ENCODE assay signal across 21 cellular contexts in genomic region chr6:134937426-134937825, GRCh38. TPM values are rescaled to one million over a fixed set of nuclear protein-coding genes. Genes with fewer than 3 reads are reported as not detected.
A peak's percentile ranks its signal among the peaks of the same experiment; 100 is the strongest.
DNase-seq lines count a peak whose midpoint lies in the region; ATAC-seq and TF ChIP-seq lines count a peak whose summit lies in the region.
"Had no signal": no experiment of that assay in that cellular context is flagged by ENCODE, and none has a peak within 500 bp of the region (broad histone marks: within the 10 kb centered on the region; RNA-seq: fewer than 3 reads in every experiment).

No MANE protein-coding gene starts in this region.

- peak overlapping the region; percentile 15 for H3K4me3 ChIP-seq in WI38 (ENCODE audit: low read depth, low read length)
- H3K4me3 ChIP-seq in smooth muscle cell = no peak overlapping the region
- H3K4me3 ChIP-seq: heart left ventricle, lung, psoas muscle had no signal

- no peaks in the 10 kb centered on the region for H3F3A ChIP-seq in smooth muscle cell (ENCODE audit: low read depth)

- ATAC-seq in HG03095 (IDR thresholded peaks at IDR 0.05; ENCODE audit: unreplicated experiment) = no peak
- ATAC-seq: heart left ventricle; natural killer cell treated with Interleukin-12 subunit alpha and Interleukin-12 subunit beta and Interleukin-15 and Interleukin-18, amount 100 ng/mL, for 72 hours had no signal

- H3K4me1 Mint-ChIP-seq in immature natural killer cell = no peaks in the 10 kb centered on the region

- CTCF ChIA-PET in HEK293T (lab: Yijun Ruan, JAX) = no interaction called here

- DNase-seq in GM03348 (ENCODE audit: low spot score) (peak; percentile 36), hepatic stellate cell (ENCODE audit: low spot score) (peak; percentile 25), smooth muscle cell (lab: John Stamatoyannopoulos, UW; ENCODE audit: unreplicated experiment) (no peak), HEK293T (ENCODE audit: extremely low spot score) (no peak), medulla oblongata (ENCODE audit: extremely low spot score) (no peak), immature natural killer cell (no peak)
- DNase-seq: activated B cell treated with CpG ODN at 0.5 μM for 24 hours; activated CD8-positive, alpha-beta memory T cell treated with anti-CD3 and anti-CD28 coated beads for 24 hours; erythroblast; heart left ventricle; NCI-H1436; psoas muscle; SHP77 had no signal

- H2AFZ ChIP-seq in smooth muscle cell (ENCODE audit: low read depth) = no peak overlapping the region

- no peak overlapping the region for H3K27ac Mint-ChIP-seq in immature natural killer cell
- H3K27ac Mint-ChIP-seq: activated B cell treated with CpG ODN at 0.5 μM for 24 hours; activated naive CD8-positive, alpha-beta T cell; activated T-helper 1 cell treated with anti-CD3 and anti-CD28 coated beads, Interleukin-12 subunit alpha, Interleukin-12 subunit beta, Interleukin-2, Interleukin-4 antibody, amounts not matched to agents 30 ng/mL and 10 ng/mL and 1 ng/mL, durations not matched to agents 14 hours and 24 hours and 36 hours; natural killer cell treated with Interleukin-12 subunit alpha and Interleukin-12 subunit beta and Interleukin-15 and Interleukin-18, amount 100 ng/mL, for 72 hours had no signal

- 86% methylated on average over 5 of the region's 5 CpGs for WGBS in smooth muscle cell (ENCODE audit: low lambda C conversion rate)

- no peaks in the 10 kb centered on the region for H3K4me1 ChIP-seq in smooth muscle cell (ENCODE audit: low read depth)
- H3K4me1 ChIP-seq: heart left ventricle, psoas muscle had no signal

- H3K27ac ChIP-seq in smooth muscle cell (ENCODE audit: low read depth) = no peak overlapping the region
- H3K27ac ChIP-seq: C4-2B, heart left ventricle, psoas muscle had no signal

- H3K36me3 Mint-ChIP-seq in immature natural killer cell = peaks cover 0 to 6% (median 0%) of the 10 kb centered on the region in 3 donors
- H3K36me3 Mint-ChIP-seq: natural killer cell treated with Interleukin-12 subunit alpha and Interleukin-12 subunit beta and Interleukin-15 and Interleukin-18, amount 100 ng/mL, for 72 hours had no signal

- peaks cover 0 to 4% (median 0%) of the 10 kb centered on the region in 3 donors for H3K27me3 Mint-ChIP-seq in immature natural killer cell (ENCODE audit: low read depth in 3 of 3)
- H3K27me3 Mint-ChIP-seq: activated B cell treated with CpG ODN at 0.5 μM for 24 hours; activated naive CD8-positive, alpha-beta T cell; natural killer cell treated with Interleukin-12 subunit alpha and Interleukin-12 subunit beta and Interleukin-15 and Interleukin-18, amount 100 ng/mL, for 72 hours had no signal

- peak overlapping the region; percentile 36 for H3K4me2 ChIP-seq in smooth muscle cell

- H3K27me3 ChIP-seq in smooth muscle cell (ENCODE audit: low read depth) = no peaks in the 10 kb centered on the region
- H3K27me3 ChIP-seq: heart left ventricle had no signal

- H3K4me3 Mint-ChIP-seq in immature natural killer cell = no peak overlapping the region
- H3K4me3 Mint-ChIP-seq: activated B cell treated with CpG ODN at 0.5 μM for 24 hours; activated naive CD8-positive, alpha-beta T cell; activated T-helper 1 cell treated with anti-CD3 and anti-CD28 coated beads, Interleukin-12 subunit alpha, Interleukin-12 subunit beta, Interleukin-2, Interleukin-4 antibody, amounts not matched to agents 30 ng/mL and 10 ng/mL and 1 ng/mL, durations not matched to agents 14 hours and 24 hours and 36 hours; natural killer cell treated with Interleukin-12 subunit alpha and Interleukin-12 subunit beta and Interleukin-15 and Interleukin-18, amount 100 ng/mL, for 72 hours; T-helper 1 cell treated with Interleukin-12 subunit alpha and Interleukin-12 subunit beta and Interleukin-4 antibody, amounts not matched to agents 30 μg/mL and 1 μg/mL, for 36 hours had no signal

- no peaks in the 10 kb centered on the region for H3K79me2 ChIP-seq in smooth muscle cell (ENCODE audit: low read depth)

- no peak overlapping the region for H3K9ac ChIP-seq in smooth muscle cell (ENCODE audit: low read depth)

- no peaks in the 10 kb centered on the region for H4K20me1 ChIP-seq in smooth muscle cell (ENCODE audit: low read depth)

- TF ChIP-seq CTCF in WI38 (IDR thresholded peaks at IDR 0.05; ENCODE audit: low read depth, low read length) (no peak), smooth muscle cell (IDR thresholded peaks at IDR 0.05; ENCODE audit: borderline replicate concordance, insufficient read depth, poor library complexity, severe bottlenecking) (no peak)

- POLR2A ChIA-PET in HEK293T (lab: Yijun Ruan, JAX) = no interaction called here

- no peaks in the 10 kb centered on the region for H3K9me3 ChIP-seq in smooth muscle cell (replicated peaks; ENCODE audit: low read depth)
- H3K9me3 ChIP-seq: heart left ventricle, psoas muscle had no signal

- H3K36me3 ChIP-seq in smooth muscle cell (ENCODE audit: low read depth) = no peaks in the 10 kb centered on the region
- H3K36me3 ChIP-seq: heart left ventricle had no signal

- H3K9me3 Mint-ChIP-seq in immature natural killer cell = no peaks in the 10 kb centered on the region
- H3K9me3 Mint-ChIP-seq: activated B cell treated with CpG ODN at 0.5 μM for 24 hours; activated T-helper 1 cell treated with anti-CD3 and anti-CD28 coated beads, Interleukin-12 subunit alpha, Interleukin-12 subunit beta, Interleukin-2, Interleukin-4 antibody, amounts not matched to agents 30 ng/mL and 10 ng/mL and 1 ng/mL, durations not matched to agents 14 hours and 24 hours and 36 hours; natural killer cell treated with Interleukin-12 subunit alpha and Interleukin-12 subunit beta and Interleukin-15 and Interleukin-18, amount 100 ng/mL, for 72 hours; T-helper 1 cell treated with Interleukin-12 subunit alpha and Interleukin-12 subunit beta and Interleukin-4 antibody, amounts not matched to agents 30 μg/mL and 1 μg/mL, for 36 hours had no signal

TF ChIP-seq in HEK293T, 16 proteins besides CTCF, POLR2A, EP300 and RAD21:
- TF ChIP-seq BHLHE40 (IDR thresholded peaks at IDR 0.05; ENCODE audit: borderline replicate concordance) = no peak
- no peak for TF ChIP-seq ZNF384 (IDR thresholded peaks at IDR 0.05)
- TF ChIP-seq SP1 (IDR thresholded peaks at IDR 0.05) = no peak
- TF ChIP-seq FOXK2 (IDR thresholded peaks at IDR 0.05) = no peak
- no peak for TF ChIP-seq ARNT (IDR thresholded peaks at IDR 0.05)
- no peak for TF ChIP-seq PKNOX1 (IDR thresholded peaks at IDR 0.05)

RNA-seq across cellular contexts. Expression of gene ALDH8A1, which starts 12.5 kb away (rescaled TPM):
- total RNA-seq in smooth muscle cell = 1.9 and 11.2 TPM in 2 replicates
- polyA plus RNA-seq in smooth muscle cell (0.64 TPM in 1 of 2 replicates, not detected in the other), immature natural killer cell (under 1 TPM in 1 of 3 donors, not detected in 2; 0.10 TPM)

Comparison
In these comparisons a context has a peak if more than half of its experiments do, and no peak if none do; other contexts are left out.
1. DNase-seq: peak in GM03348 (single experiment) and hepatic stellate cell (single experiment); none in smooth muscle cell (single experiment), HEK293T (single experiment), medulla oblongata (single experiment) and immature natural killer cell (0 of 3).